25 cellular contexts compared by ENCODE assay signal in genomic region chr7:88075216-88075615, GRCh38.
"Had no signal": no experiment of that assay in that cellular context is flagged by ENCODE, and none has a peak within 500 bp of the region (broad histone marks: within the 10 kb centered on the region; RNA-seq: fewer than 3 reads in every experiment).

No MANE protein-coding gene starts in this region.

- H3K9me3 Mint-ChIP-seq: T-helper 1 cell treated with Interleukin-12 subunit alpha and Interleukin-12 subunit beta and Interleukin-4 antibody, amounts not matched to agents 30 μg/mL and 1 μg/mL, for 36 hours had no signal

- H3K27ac Mint-ChIP-seq: activated CD8-positive, alpha-beta T cell treated with anti-CD3 and anti-CD28 coated beads for 36 hours; activated naive CD8-positive, alpha-beta T cell treated with anti-CD3 and anti-CD28 coated beads, Interleukin-2, amount 10 ng/mL, durations not matched to agents 7 days and 5 days; IgD-negative memory B cell; T-helper 1 cell treated with Interleukin-12 subunit alpha and Interleukin-12 subunit beta and Interleukin-4 antibody, amounts not matched to agents 30 μg/mL and 1 μg/mL, for 36 hours had no signal

- H3K27ac ChIP-seq: adrenal gland, breast epithelium, SJSA1 had no signal

- H3K4me1 Mint-ChIP-seq: IgD-negative memory B cell had no signal

- H3K4me3 ChIP-seq: adrenal gland, breast epithelium, MG63, SJSA1 had no signal

- ATAC-seq: activated CD4-positive, CD25-positive, alpha-beta regulatory T cell treated with anti-CD3 and anti-CD28 coated beads, Interleukin-2, amount 50 U/mL, for 24 hours; activated CD8-positive, alpha-beta T cell treated with anti-CD3 and anti-CD28 coated beads for 36 hours; SK-N-SH treated with all-trans-retinoic acid at 6 μM for 48 hours had no signal

- H3K4me3 Mint-ChIP-seq: activated CD8-positive, alpha-beta T cell treated with anti-CD3 and anti-CD28 coated beads for 36 hours; activated naive CD8-positive, alpha-beta T cell treated with anti-CD3 and anti-CD28 coated beads, Interleukin-2, amount 10 ng/mL, durations not matched to agents 7 days and 5 days; IgD-negative memory B cell; T-helper 1 cell treated with Interleukin-12 subunit alpha and Interleukin-12 subunit beta and Interleukin-4 antibody, amounts not matched to agents 30 μg/mL and 1 μg/mL, for 36 hours had no signal

- DNase-seq: activated CD4-positive, alpha-beta T cell treated with anti-CD3 and anti-CD28 coated beads for 4 hours; activated CD8-positive, alpha-beta memory T cell treated with anti-CD3 and anti-CD28 coated beads, Interleukin-2, amount 50 U/mL, for 4 hours; activated CD8-positive, alpha-beta T cell treated with anti-CD3 and anti-CD28 coated beads for 36 hours; activated naive CD4-positive, alpha-beta T cell treated with anti-CD3 and anti-CD28 coated beads, Interleukin-2, amount 50 U/mL, for 16 hours; activated naive CD8-positive, alpha-beta T cell treated with anti-CD3 and anti-CD28 coated beads, Interleukin-2, amount 10 ng/mL, durations not matched to agents 7 days and 5 days; adrenal gland; anterior cingulate cortex; KG1; MG63; MV-4-11; NCI-H1092 treated with DMSO at 0.1 percent for 48 hours; NCI-H1417 treated with DMSO at 0.1 percent for 48 hours; NCI-H187; NCI-H2081; NCI-H345; NCI-H510A; NCI-H526 treated with DMSO at 0.1 percent for 48 hours; NK-92 treated with Interleukin-12 subunit alpha and Interleukin-12 subunit beta, amount 100 ng/mL, for 24 hours; SHP77 had no signal

- H3K36me3 ChIP-seq: adrenal gland, breast epithelium, MG63, SJSA1 had no signal

- H3K9me3 ChIP-seq: adrenal gland, breast epithelium, MG63, SJSA1 had no signal

- H3K27me3 Mint-ChIP-seq: activated CD8-positive, alpha-beta T cell treated with anti-CD3 and anti-CD28 coated beads for 36 hours; activated naive CD8-positive, alpha-beta T cell treated with anti-CD3 and anti-CD28 coated beads, Interleukin-2, amount 10 ng/mL, durations not matched to agents 7 days and 5 days had no signal

- H3K27me3 ChIP-seq: adrenal gland, breast epithelium, MG63, SJSA1 had no signal

- H3K4me1 ChIP-seq: adrenal gland, breast epithelium, SJSA1 had no signal
